ENCODE assay signal across 12 cellular contexts in the genomic region with DNA sequence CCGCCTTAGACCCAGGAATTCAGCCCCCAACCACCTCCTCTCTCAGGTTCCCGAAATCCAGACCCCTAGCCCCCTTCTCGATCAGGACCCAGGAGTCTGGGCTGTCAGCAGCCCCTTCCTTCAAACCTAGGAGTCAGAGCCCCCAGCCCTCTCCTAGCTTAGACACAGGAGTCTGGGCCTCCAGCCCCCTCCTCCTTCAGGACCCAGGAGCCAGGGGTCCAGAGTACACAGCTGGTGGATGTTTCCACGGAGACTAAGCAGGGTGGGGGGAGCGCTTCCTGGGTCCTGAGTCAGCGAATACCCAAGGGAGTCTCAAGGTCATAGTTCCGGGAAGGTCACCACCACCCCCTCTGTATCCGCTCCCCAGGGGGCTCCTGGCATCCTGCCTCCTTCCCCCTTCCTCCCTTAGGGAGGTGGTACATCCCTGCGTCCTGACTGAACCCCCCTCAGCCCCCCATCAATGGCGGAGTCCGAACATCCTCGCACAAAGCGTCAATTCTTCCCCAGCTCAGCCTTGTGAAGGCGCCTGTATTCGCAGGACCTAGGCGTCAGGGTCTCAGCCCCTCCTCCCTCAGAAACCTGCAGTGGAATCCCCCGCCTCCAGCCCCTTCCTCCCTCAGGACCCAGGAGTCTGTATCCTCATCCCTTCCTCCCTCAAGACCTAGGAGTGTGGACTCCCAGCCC. TPM values are rescaled to one million over a fixed set of nuclear protein-coding genes. Genes with fewer than 3 reads are reported as not detected.
DNase-seq lines count a peak whose midpoint lies in the region; ATAC-seq, FAIRE-seq and TF ChIP-seq lines count a peak whose summit lies in the region.
"Had no signal": no experiment of that assay in that cellular context is flagged by ENCODE, and none has a peak within 500 bp of the region (broad histone marks: within the 10 kb centered on the region; RNA-seq: fewer than 3 reads in every experiment).

No MANE protein-coding gene starts in this region.

- no peak for FAIRE-seq in GM19239 (lab: Jason Lieb, UNC)
- FAIRE-seq: small intestine had no signal

- H3K9me2 ChIP-seq in DOHH2 (replicated peaks; ENCODE audit: control insufficient read depth, low read length): no peaks in the 10 kb centered on the region

- H3K27me3 ChIP-seq in DOHH2 (ENCODE audit: control insufficient read depth, low read length) (peaks cover 34% of the 10 kb centered on the region), parathyroid adenoma (ENCODE audit: control insufficient read depth, insufficient read depth, low read length) (no peaks in the 10 kb centered on the region)

- H3K36me3 ChIP-seq in DOHH2 (ENCODE audit: control insufficient read depth, low read length) (no peaks in the 10 kb centered on the region), parathyroid adenoma (ENCODE audit: control insufficient read depth, insufficient read depth, low read length) (no peaks in the 10 kb centered on the region)
- H3K36me3 ChIP-seq: heart left ventricle had no signal

- H3F3A ChIP-seq in DOHH2 (ENCODE audit: control insufficient read depth, insufficient read depth): no peaks in the 10 kb centered on the region

- peaks cover 6% of the 10 kb centered on the region; the same call in 1 of the 2 replicates for H4K20me1 ChIP-seq in DOHH2 (ENCODE audit: control insufficient read depth, insufficient read depth, low read depth, low read length)

- POLR2A ChIA-PET in GM10248 (lab: Yijun Ruan, JAX): no interaction called here

- H3K36me3 Mint-ChIP-seq in activated T-helper 17 cell treated with anti-CD3 and anti-CD28 coated beads, Interleukin-2, amount 50 U/mL, for 72 hours (ENCODE audit: low read depth): no peaks in the 10 kb centered on the region

- CTCF ChIA-PET in GM10248 (lab: Yijun Ruan, JAX): interaction anchor here (1.1 to 1.4 kb wide), 2 partner anchors 17 to 110 kb away, joined by 3 to 4 read pairs; no protein-coding TSS in a partner anchor

- peaks cover 6% of the 10 kb centered on the region for H3K4me1 Mint-ChIP-seq in activated T-helper 17 cell treated with anti-CD3 and anti-CD28 coated beads, Interleukin-2, amount 50 U/mL, for 72 hours

- no peak for ATAC-seq in activated T-helper 17 cell treated with anti-CD3 and anti-CD28 coated beads, Interleukin-2, amount 50 U/mL, for 72 hours (replicated peaks)
- ATAC-seq in GM18907 (IDR thresholded peaks at IDR 0.05; ENCODE audit: unreplicated experiment): no peak
- ATAC-seq: heart left ventricle had no signal

- H3K27ac Mint-ChIP-seq in activated T-helper 17 cell treated with anti-CD3 and anti-CD28 coated beads, Interleukin-2, amount 50 U/mL, for 72 hours: peak overlapping the region; percentile 20
- H3K27ac Mint-ChIP-seq: stimulated activated naive CD8-positive, alpha-beta T cell treated with anti-CD3 and anti-CD28 coated beads, Interleukin-15, Interleukin-2, amounts not matched to agents 100 ng/mL and 50 ng/mL, for 24 hours had no signal

- no peak overlapping the region for H3K27ac ChIP-seq in DOHH2 (ENCODE audit: low read depth, low read length)
- H3K27ac ChIP-seq in parathyroid adenoma: peak overlapping the region; percentile 94

- H3K27me3 Mint-ChIP-seq in activated T-helper 17 cell treated with anti-CD3 and anti-CD28 coated beads, Interleukin-2, amount 50 U/mL, for 72 hours: peaks cover 23% of the 10 kb centered on the region

- H3K79me2 ChIP-seq in DOHH2 (ENCODE audit: control insufficient read depth, low read length) (no peaks in the 10 kb centered on the region), parathyroid adenoma (peaks cover 22% of the 10 kb centered on the region)

- DNase-seq in globus pallidus (ENCODE audit: low spot score) (peak; percentile 84), iPS-NIHi11 (ENCODE audit: low spot score) (no peak), GM19239 (ENCODE audit: insufficient read length, low spot score) (no peak), GM10248 (ENCODE audit: extremely low spot score) (no peak)
- DNase-seq: activated CD4-positive, alpha-beta T cell treated with anti-CD3 and anti-CD28 coated beads for 1 hour; heart left ventricle; small intestine had no signal

- peak overlapping the region; percentile 88 for H3K9ac ChIP-seq in parathyroid adenoma

- no peak overlapping the region for H3K4me3 Mint-ChIP-seq in activated T-helper 17 cell treated with anti-CD3 and anti-CD28 coated beads, Interleukin-2, amount 50 U/mL, for 72 hours
- H3K4me3 Mint-ChIP-seq: stimulated activated naive CD8-positive, alpha-beta T cell treated with anti-CD3 and anti-CD28 coated beads, Interleukin-15, Interleukin-2, amounts not matched to agents 100 ng/mL and 50 ng/mL, for 24 hours had no signal

- H3K4me1 ChIP-seq in DOHH2 (ENCODE audit: control insufficient read depth, low read length) (peaks cover 23% of the 10 kb centered on the region), parathyroid adenoma (peaks cover 13% of the 10 kb centered on the region)

- peak overlapping the region; percentile 95 for H2AFZ ChIP-seq in parathyroid adenoma

- no peak for TF ChIP-seq CTCF in DOHH2 (IDR thresholded peaks at IDR 0.05; ENCODE audit: low read depth, low read length, poor library complexity, severe bottlenecking)
- TF ChIP-seq CTCF in parathyroid adenoma (IDR thresholded peaks at IDR 0.05): no peak
- no peak for TF ChIP-seq CTCF in GM10248 (IDR thresholded peaks at IDR 0.05; ENCODE audit: control extremely low read depth, extremely low read depth, low read depth, missing control alignments)

- H3K4me2 ChIP-seq in DOHH2 (ENCODE audit: low read length) (peak overlapping the region; percentile 54), parathyroid adenoma (ENCODE audit: low read length) (peak overlapping the region; percentile 87)

- H3K9me3 Mint-ChIP-seq in activated T-helper 17 cell treated with anti-CD3 and anti-CD28 coated beads, Interleukin-2, amount 50 U/mL, for 72 hours: no peaks in the 10 kb centered on the region
- H3K9me3 Mint-ChIP-seq: stimulated activated naive CD8-positive, alpha-beta T cell treated with anti-CD3 and anti-CD28 coated beads, Interleukin-15, Interleukin-2, amounts not matched to agents 100 ng/mL and 50 ng/mL, for 24 hours had no signal

- peak overlapping the region; percentile 43; the same call in 1 of the 2 replicates for H3K4me3 ChIP-seq in DOHH2 (ENCODE audit: low read length)
- peak overlapping the region; percentile 62 for H3K4me3 ChIP-seq in parathyroid adenoma (ENCODE audit: low read depth, low read length)
- H3K4me3 ChIP-seq: heart left ventricle had no signal

- H3K9me3 ChIP-seq in DOHH2 (ENCODE audit: control insufficient read depth, insufficient read depth, low read length) (no peaks in the 10 kb centered on the region), parathyroid adenoma (ENCODE audit: control insufficient read depth, low read length) (no peaks in the 10 kb centered on the region)
- H3K9me3 ChIP-seq: heart left ventricle had no signal

RNA-seq across cellular contexts. Expression of a gene that starts 4.6 kb away (rescaled TPM):
- under 1 TPM; 0.22 to 0.61 TPM for total RNA-seq in activated T-helper 17 cell treated with anti-CD3 and anti-CD28 coated beads, Interleukin-2, amount 50 U/mL, for 72 hours

RNA-seq across cellular contexts. Expression of a gene that starts 15.6 kb away (rescaled TPM):
- total RNA-seq in activated T-helper 17 cell treated with anti-CD3 and anti-CD28 coated beads, Interleukin-2, amount 50 U/mL, for 72 hours: 10 to 100 TPM; 12.9 to 27.6 TPM

RNA-seq across cellular contexts. Expression of a gene that starts 23.1 kb away (rescaled TPM):
- total RNA-seq in activated T-helper 17 cell treated with anti-CD3 and anti-CD28 coated beads, Interleukin-2, amount 50 U/mL, for 72 hours: 1 to 10 TPM in 1 of 2 donors, under 1 TPM in 1; 0.74 to 1.4 TPM

RNA-seq across cellular contexts. Expression of a gene that starts 35.0 kb away (rescaled TPM):
- total RNA-seq in activated T-helper 17 cell treated with anti-CD3 and anti-CD28 coated beads, Interleukin-2, amount 50 U/mL, for 72 hours: 10 to 100 TPM; 11.2 to 52.5 TPM

RNA-seq across cellular contexts. Expression of a gene that starts 38.6 kb away (rescaled TPM):
- total RNA-seq in activated T-helper 17 cell treated with anti-CD3 and anti-CD28 coated beads, Interleukin-2, amount 50 U/mL, for 72 hours: 10 to 100 TPM; 17.8 to 23.3 TPM
